Comparison of ENCODE assay signal across 17 cellular contexts in genomic region chr22:42013385-42013784, GRCh38.
"Had no signal": no experiment of that assay in that cellular context is flagged by ENCODE, and none has a peak within 500 bp of the region (broad histone marks: within the 10 kb centered on the region; RNA-seq: fewer than 3 reads in every experiment).

No MANE protein-coding gene starts in this region.

- H3K9me3 ChIP-seq: suprapubic skin, testis, thyroid gland, vagina had no signal

- ATAC-seq: stimulated activated effector memory CD8-positive, alpha-beta T cell treated with anti-CD3 and anti-CD28 coated beads, Interleukin-12 subunit alpha, Interleukin-12 subunit beta, amount 100 ng/mL, for 72 hours; stimulated activated memory B cell treated with anti-CD40 and anti-IgM and Interleukin-4, amounts not matched to agents 10 μg/mL and 1 μg/mL and 100 μg/mL, for 72 hours; stimulated activated naive B cell treated with anti-CD40 and anti-IgM and Interleukin-4, amounts not matched to agents 10 μg/mL and 1 μg/mL and 100 μg/mL, for 72 hours; stimulated activated naive CD8-positive, alpha-beta T cell treated with anti-CD3 and anti-CD28 coated beads, Interleukin-15, amount 100 ng/mL, for 72 hours; stimulated activated naive CD8-positive, alpha-beta T cell treated with anti-CD3 and anti-CD28 coated beads, Interleukin-15, Interleukin-2, amounts not matched to agents 100 U/mL and 50 U/mL, for 24 hours; upper lobe of right lung had no signal

- H3K4me3 ChIP-seq: stomach, suprapubic skin, testis, thoracic aorta, thyroid gland, tibial artery, tibial nerve, transverse colon, upper lobe of left lung, upper lobe of right lung, uterus, vagina had no signal

- H3K4me1 ChIP-seq: stomach, suprapubic skin, testis, thyroid gland, tibial artery, tibial nerve, transverse colon, upper lobe of left lung, upper lobe of right lung, uterus, vagina had no signal

- H3K27ac ChIP-seq: stomach, suprapubic skin, testis, thoracic aorta, thyroid gland, tibial artery, tibial nerve, transverse colon, upper lobe of left lung, upper lobe of right lung, uterus, vagina had no signal

- H3K36me3 ChIP-seq: stomach, suprapubic skin, thoracic aorta, thyroid gland, tibial artery, tibial nerve, transverse colon, upper lobe of left lung, upper lobe of right lung, uterus, vagina had no signal
